19 cellular contexts compared by ENCODE assay signal in the genomic region with DNA sequence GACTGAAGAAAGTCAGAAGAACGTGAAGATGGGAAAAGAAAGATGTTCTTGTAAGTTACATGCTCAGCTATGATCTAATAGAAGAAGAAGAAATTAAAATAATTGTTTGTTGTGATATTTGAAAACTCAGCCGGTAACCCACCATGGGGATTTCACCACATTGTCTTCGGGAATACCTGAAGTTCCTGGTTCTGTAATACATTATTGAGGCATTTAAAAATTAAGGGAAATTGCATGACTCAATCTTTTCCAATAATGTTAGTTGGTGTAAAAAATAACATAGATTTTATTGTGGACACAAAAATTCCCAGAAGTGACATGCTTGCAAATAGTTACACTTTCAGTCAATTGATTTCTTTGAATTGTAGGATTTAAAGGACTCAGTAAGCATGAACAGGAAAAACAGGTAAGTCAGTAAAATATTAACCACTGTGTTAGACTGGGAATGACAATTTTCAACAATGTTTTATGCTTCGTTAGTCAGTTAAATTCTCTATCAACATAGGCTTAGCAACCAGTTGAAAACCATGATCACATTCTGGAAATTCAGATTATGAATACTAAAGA.
"Had no signal": no experiment of that assay in that cellular context is flagged by ENCODE, and none has a peak within 500 bp of the region (broad histone marks: within the 10 kb centered on the region; RNA-seq: fewer than 3 reads in every experiment).

No MANE protein-coding gene starts in this region.

- H3K9me3 Mint-ChIP-seq: activated CD4-positive, alpha-beta T cell treated with anti-CD3 and anti-CD28 coated beads, Interleukin-2, amount 10 ng/mL, durations not matched to agents 24 days and 14 days; activated naive CD8-positive, alpha-beta T cell treated with anti-CD3 and anti-CD28 coated beads, Interleukin-2, amount 10 ng/mL, durations not matched to agents 7 days and 5 days; central memory CD8-positive, alpha-beta T cell; neural crest cell had no signal

- H3K27ac ChIP-seq: brain microvascular endothelial cell, thoracic aorta, upper lobe of right lung had no signal

- H3K27me3 Mint-ChIP-seq: activated CD4-positive, alpha-beta T cell treated with anti-CD3 and anti-CD28 coated beads, Interleukin-2, amount 10 ng/mL, durations not matched to agents 24 days and 14 days; activated naive CD8-positive, alpha-beta T cell treated with anti-CD3 and anti-CD28 coated beads, Interleukin-2, amount 10 ng/mL, durations not matched to agents 7 days and 5 days; central memory CD8-positive, alpha-beta T cell had no signal

- H3K4me3 Mint-ChIP-seq: activated CD4-positive, alpha-beta T cell treated with anti-CD3 and anti-CD28 coated beads, Interleukin-2, amount 10 ng/mL, durations not matched to agents 24 days and 14 days; activated CD8-positive, alpha-beta T cell treated with anti-CD3 and anti-CD28 coated beads, Interleukin-2, amount 10 ng/mL, durations not matched to agents 7 days and 5 days; activated naive CD8-positive, alpha-beta T cell treated with anti-CD3 and anti-CD28 coated beads, Interleukin-2, amount 10 ng/mL, durations not matched to agents 7 days and 5 days; central memory CD8-positive, alpha-beta T cell; neural crest cell; stimulated activated effector memory CD8-positive, alpha-beta T cell treated with anti-CD3 and anti-CD28 coated beads, Interleukin-12 subunit alpha, Interleukin-12 subunit beta, amount 100 ng/mL, for 72 hours had no signal

- H3K27me3 ChIP-seq: brain microvascular endothelial cell, upper lobe of right lung had no signal

- H3K36me3 Mint-ChIP-seq: activated naive CD8-positive, alpha-beta T cell treated with anti-CD3 and anti-CD28 coated beads, Interleukin-2, amount 10 ng/mL, durations not matched to agents 7 days and 5 days; stimulated activated effector memory CD8-positive, alpha-beta T cell treated with anti-CD3 and anti-CD28 coated beads, Interleukin-12 subunit alpha, Interleukin-12 subunit beta, amount 100 ng/mL, for 72 hours had no signal

- ATAC-seq: activated CD8-positive, alpha-beta T cell treated with anti-CD3 and anti-CD28 coated beads, Interleukin-2, amount 10 ng/mL, durations not matched to agents 7 days and 5 days; left ventricle myocardium superior; stimulated activated effector memory CD8-positive, alpha-beta T cell treated with anti-CD3 and anti-CD28 coated beads, Interleukin-12 subunit alpha, Interleukin-12 subunit beta, amount 100 ng/mL, for 72 hours; upper lobe of right lung had no signal

- DNase-seq: activated CD4-positive, alpha-beta T cell treated with anti-CD3 and anti-CD28 coated beads, Interleukin-2, amount 10 ng/mL, durations not matched to agents 24 days and 14 days; activated CD4-positive, CD25-positive, alpha-beta regulatory T cell; activated CD8-positive, alpha-beta memory T cell treated with anti-CD3 and anti-CD28 coated beads, Interleukin-2, amount 50 U/mL, for 48 hours; activated CD8-positive, alpha-beta T cell treated with anti-CD3 and anti-CD28 coated beads, Interleukin-2, amount 10 ng/mL, durations not matched to agents 7 days and 5 days; activated gamma-delta T cell treated with Interleukin-2 at 50 U/mL for 16 hours; activated naive CD8-positive, alpha-beta T cell treated with anti-CD3 and anti-CD28 coated beads, Interleukin-2, amount 10 ng/mL, durations not matched to agents 7 days and 5 days; brain microvascular endothelial cell; cortex of kidney; effector CD4-positive, alpha-beta T cell; foreskin melanocyte; head of caudate nucleus; left ventricle myocardium superior; mesendoderm; T-helper 2 cell; upper lobe of right lung had no signal

- H3K4me1 ChIP-seq: upper lobe of right lung had no signal

- H3K4me1 Mint-ChIP-seq: activated CD4-positive, alpha-beta T cell treated with anti-CD3 and anti-CD28 coated beads, Interleukin-2, amount 10 ng/mL, durations not matched to agents 24 days and 14 days; activated naive CD8-positive, alpha-beta T cell treated with anti-CD3 and anti-CD28 coated beads, Interleukin-2, amount 10 ng/mL, durations not matched to agents 7 days and 5 days; central memory CD8-positive, alpha-beta T cell; neural crest cell; stimulated activated effector memory CD8-positive, alpha-beta T cell treated with anti-CD3 and anti-CD28 coated beads, Interleukin-12 subunit alpha, Interleukin-12 subunit beta, amount 100 ng/mL, for 72 hours had no signal

- H3K27ac Mint-ChIP-seq: activated CD4-positive, alpha-beta T cell treated with anti-CD3 and anti-CD28 coated beads, Interleukin-2, amount 10 ng/mL, durations not matched to agents 24 days and 14 days; activated CD8-positive, alpha-beta T cell treated with anti-CD3 and anti-CD28 coated beads, Interleukin-2, amount 10 ng/mL, durations not matched to agents 7 days and 5 days; activated naive CD8-positive, alpha-beta T cell treated with anti-CD3 and anti-CD28 coated beads, Interleukin-2, amount 10 ng/mL, durations not matched to agents 7 days and 5 days; stimulated activated effector memory CD8-positive, alpha-beta T cell treated with anti-CD3 and anti-CD28 coated beads, Interleukin-12 subunit alpha, Interleukin-12 subunit beta, amount 100 ng/mL, for 72 hours had no signal

- H3K36me3 ChIP-seq: brain microvascular endothelial cell, thoracic aorta, upper lobe of right lung had no signal

- H3K4me3 ChIP-seq: thoracic aorta, upper lobe of right lung had no signal

- H3K9me3 ChIP-seq: thoracic aorta, upper lobe of right lung had no signal
